In genomic region chr16:69497876-69498596, GRCh38 we compare ENCODE assay signal across 21 cellular contexts.
DNase-seq lines count a peak whose midpoint lies in the region; ATAC-seq and TF ChIP-seq lines count a peak whose summit lies in the region.
"Had no signal": no experiment of that assay in that cellular context is flagged by ENCODE, and none has a peak within 500 bp of the region (broad histone marks: within the 10 kb centered on the region; RNA-seq: fewer than 3 reads in every experiment).

No MANE protein-coding gene starts in this region.

- no peaks in the 10 kb centered on the region for H3K79me2 ChIP-seq in GM23338 (replicated peaks; ENCODE audit: insufficient read depth)

- no TSS peak for BruUV-seq in Panc1 (replicated peaks; lab: Mats Ljungman, UMichigan)

- POLR2A ChIA-PET in Panc1 (lab: Charles Lee) = no interaction called here

- no peaks in the 10 kb centered on the region for H3K9me2 ChIP-seq in GM23338 (ENCODE audit: insufficient read depth)

- no peak for DNase-seq in GM23338 (ENCODE audit: low spot score)
- no peak for DNase-seq in Panc1 (ENCODE audit: low read depth, low spot score)
- DNase-seq in dorsolateral prefrontal cortex = peak in 2 of 10 donors; percentile 25 to 45
- DNase-seq in occipital lobe (lab: John Stamatoyannopoulos, UW) = peak; percentile 27
- no peak for DNase-seq in NCI-H2081 (lab: John Stamatoyannopoulos, UW)
- DNase-seq in sciatic nerve (ENCODE audit: low spot score) = no peak
- DNase-seq: Calu3; CD4-positive, alpha-beta memory T cell; DMS153; H7; HFFc6; MG63; NCI-H1417; NCI-H1694 treated with DMSO at 0.1 percent for 48 hours; NCI-H524 treated with DMSO at 0.1 percent for 48 hours; NCI-H82; PC-3; RPMI8226; SHP77 had no signal

- H3K4me1 Mint-ChIP-seq in GM23338 = peaks cover 14% of the 10 kb centered on the region

- in situ Hi-C loops in Panc1 (cut with HindIII; ENCODE audit: low pct_unique_long_range_greater_than_20kb, low sequenced_read_pairs) = no loop called here

- H3K27me3 ChIP-seq in GM23338 (ENCODE audit: insufficient read depth) (no peaks in the 10 kb centered on the region), Panc1 (ENCODE audit: control insufficient read depth, insufficient read depth, low read length) (no peaks in the 10 kb centered on the region), dorsolateral prefrontal cortex (no peaks in the 10 kb centered on the region)
- H3K27me3 ChIP-seq: MG63 had no signal

- H3K4me3 Mint-ChIP-seq in GM23338 = no peak overlapping the region
- H3K4me3 Mint-ChIP-seq: CD4-positive, alpha-beta memory T cell; HFFc6 had no signal

- peaks cover 17% of the 10 kb centered on the region for H3K27me3 Mint-ChIP-seq in GM23338 (ENCODE audit: insufficient read depth, low read depth, poor library complexity)
- H3K27me3 Mint-ChIP-seq: CD4-positive, alpha-beta memory T cell had no signal

- intact Hi-C loops in Panc1 (cut with micrococcal nuclease; ENCODE audit: unreplicated experiment) (no loop called here), dorsolateral prefrontal cortex (cut with DNase I) (no loop called here), sciatic nerve (cut with DNase I) (no loop called here)

- no peaks in the 10 kb centered on the region; the same call in 2 of the 3 replicates for H3K9me3 Mint-ChIP-seq in GM23338

- H4K20me1 ChIP-seq in GM23338 (replicated peaks; ENCODE audit: insufficient read depth) = no peaks in the 10 kb centered on the region
- H4K20me1 ChIP-seq: BLaER1 treated with 17β-estradiol and CSF1 and Interleukin-3, amounts not matched to agents 10 nM and 100 nM had no signal

- H2AFZ ChIP-seq in GM23338 = peak overlapping the region; percentile 38; the same call in 1 of the 2 replicates

- H3F3A ChIP-seq in GM23338 (replicated peaks; ENCODE audit: low read depth) = no peaks in the 10 kb centered on the region

- no peaks in the 10 kb centered on the region for H3K36me3 Mint-ChIP-seq in GM23338 (ENCODE audit: low read depth)
- H3K36me3 Mint-ChIP-seq: CD4-positive, alpha-beta memory T cell had no signal

- CTCF ChIA-PET in Panc1 (lab: Charles Lee) = interaction anchor here (0.6 kb wide), 1 partner anchor 136 kb away, joined by 7 read pairs; no protein-coding TSS in a partner anchor

- H3K4me2 ChIP-seq in GM23338 = no peak overlapping the region
- H3K4me2 ChIP-seq: BLaER1 treated with 17β-estradiol and CSF1 and Interleukin-3, amounts not matched to agents 10 nM and 100 nM had no signal

- H3K4me3 ChIP-seq in GM23338 = no peak overlapping the region
- H3K4me3 ChIP-seq in Panc1 (ENCODE audit: low read depth in 2 of 2, low read length in 2 of 2) = no peak overlapping the region
- H3K4me3 ChIP-seq in dorsolateral prefrontal cortex = peak overlapping the region in 33 of 59 donors; percentile 2 to 48 (median 18)
- H3K4me3 ChIP-seq: BLaER1 treated with 17β-estradiol and CSF1 and Interleukin-3, amounts not matched to agents 10 nM and 100 nM; MG63 had no signal

- H3K27ac ChIP-seq in GM23338 (ENCODE audit: low read depth) (no peak overlapping the region), Panc1 (ENCODE audit: low read length) (0 out of 2 replicates have a peak overlapping the region, but pooled peaks have one; percentile 34), dorsolateral prefrontal cortex (peak overlapping the region in 12 of 59 donors; percentile 12 to 66 (median 44))
- H3K27ac ChIP-seq: BLaER1 treated with 17β-estradiol and CSF1 and Interleukin-3, amounts not matched to agents 10 nM and 100 nM had no signal

- no peak; the same call in 2 of the 3 replicates for ATAC-seq in GM23338
- no peak for ATAC-seq in Panc1
- ATAC-seq in GM19023 (IDR thresholded peaks at IDR 0.05; ENCODE audit: unreplicated experiment) = no peak
- ATAC-seq in sciatic nerve = no peak
- ATAC-seq: PC-3 had no signal

- H3K36me3 ChIP-seq in GM23338 (ENCODE audit: insufficient read depth) (no peaks in the 10 kb centered on the region), Panc1 (ENCODE audit: control insufficient read depth, insufficient read depth, low read length) (no peaks in the 10 kb centered on the region)
- H3K36me3 ChIP-seq: BLaER1 treated with 17β-estradiol and CSF1 and Interleukin-3, amounts not matched to agents 10 nM and 100 nM; MG63 had no signal

- H3K9me3 ChIP-seq in Panc1 (ENCODE audit: control insufficient read depth, insufficient read depth, low read depth, low read length) = no peaks in the 10 kb centered on the region

- no peak overlapping the region for H3K27ac Mint-ChIP-seq in GM23338
- H3K27ac Mint-ChIP-seq: HFFc6 had no signal

- H3K4me1 ChIP-seq in GM23338 (ENCODE audit: insufficient read depth) (no peaks in the 10 kb centered on the region), Panc1 (ENCODE audit: control insufficient read depth, insufficient read depth, low read length) (peaks cover 4% of the 10 kb centered on the region; the same call in 1 of the 2 replicates)

- TF ChIP-seq CTCF in GM23338 (conservative IDR thresholded peaks at IDR 0.05; ENCODE audit: low read depth in 2 of 2) = no peak
- TF ChIP-seq CTCF in Panc1 (IDR thresholded peaks at IDR 0.05) = no peak
- TF ChIP-seq CTCF in dorsolateral prefrontal cortex (IDR thresholded peaks at IDR 0.05 in 54 of 56, conservative IDR thresholded peaks at IDR 0.05 in 2 of 56; ENCODE audit: low read depth in 1 of 56, partially characterized antibody in 56 of 56) = no peak

TF ChIP-seq in GM23338, 12 proteins besides CTCF, POLR2A, EP300 and RAD21 (continues in another document):
- TF ChIP-seq ZNF462 (CRISPR knock-in tag; IDR thresholded peaks at IDR 0.05) (no peak), EZH2 (IDR thresholded peaks at IDR 0.05; ENCODE audit: low read depth, unreplicated experiment) (no peak), NANOG (IDR thresholded peaks at IDR 0.05; ENCODE audit: borderline replicate concordance) (no peak), JUNB (IDR thresholded peaks at IDR 0.05; ENCODE audit: unreplicated experiment) (no peak), CREB1 (CRISPR knock-in tag; IDR thresholded peaks at IDR 0.05; ENCODE audit: low read depth) (no peak), EZH2phosphoT487 (IDR thresholded peaks at IDR 0.05; ENCODE audit: unreplicated experiment) (no peak), ZNF114 (CRISPR knock-in tag; IDR thresholded peaks at IDR 0.05) (no peak)

Comparison
In these comparisons a context has a peak if more than half of its experiments do, and no peak if none do; other contexts are left out.
1. H3K4me3 ChIP-seq: peak in dorsolateral prefrontal cortex (33 of 59); none in GM23338 (single experiment) and Panc1 (0 of 2).